10 cellular contexts compared by ENCODE assay signal in genomic region chr21:35390013-35390776, GRCh38.
DNase-seq lines count a peak whose midpoint lies in the region; ATAC-seq, FAIRE-seq and TF ChIP-seq lines count a peak whose summit lies in the region.
"Had no signal": no experiment of that assay in that cellular context is flagged by ENCODE, and none has a peak within 500 bp of the region (broad histone marks: within the 10 kb centered on the region; RNA-seq: fewer than 3 reads in every experiment).

No MANE protein-coding gene starts in this region.

- H3K36me3 Mint-ChIP-seq in astrocyte (ENCODE audit: low read depth, unreplicated experiment) = no peaks in the 10 kb centered on the region

- no peaks in the 10 kb centered on the region for H3K79me2 ChIP-seq in astrocyte (ENCODE audit: insufficient read depth, low read length)

- H3K4me1 Mint-ChIP-seq in astrocyte (ENCODE audit: low read depth, unreplicated experiment) = peaks cover 19% of the 10 kb centered on the region

- no peaks in the 10 kb centered on the region for H3K27me3 Mint-ChIP-seq in astrocyte (ENCODE audit: low read depth, unreplicated experiment)

- H3K4me3 ChIP-seq in MG63 = no peak overlapping the region
- no peak overlapping the region for H3K4me3 ChIP-seq in astrocyte (ENCODE audit: insufficient read depth, low read depth, low read length)

- H3K36me3 ChIP-seq in MG63 = no peaks in the 10 kb centered on the region
- H3K36me3 ChIP-seq in astrocyte (ENCODE audit: insufficient read depth, low read length) = no peaks in the 10 kb centered on the region

- no peaks in the 10 kb centered on the region for H3K4me1 ChIP-seq in astrocyte (ENCODE audit: insufficient read depth, low read length)

- no peak overlapping the region for H3K9ac ChIP-seq in astrocyte (ENCODE audit: low read length)

- DNase-seq in Daoy (ENCODE audit: low read depth) (peak; percentile 71), MG63 (peak; percentile 74), astrocyte (ENCODE audit: low read depth) (peak; percentile 83), kidney tubule cell (ENCODE audit: low spot score) (peak; percentile 86), NCI-H1048 (lab: John Stamatoyannopoulos, UW) (no peak), superior temporal gyrus (ENCODE audit: extremely low spot score) (no peak), pons (ENCODE audit: low spot score) (no peak)
- DNase-seq: activated CD4-positive, alpha-beta T cell treated with anti-CD3 and anti-CD28 coated beads for 4 hours; amygdala had no signal

- H3K27ac Mint-ChIP-seq in astrocyte (ENCODE audit: unreplicated experiment) = peak overlapping the region; percentile 60

- peaks cover 4% of the 10 kb centered on the region for H3K9me3 Mint-ChIP-seq in astrocyte (ENCODE audit: unreplicated experiment)

- no peak for ATAC-seq in GM18519 (IDR thresholded peaks at IDR 0.05; ENCODE audit: low FRiP score, unreplicated experiment)

- H3K4me3 Mint-ChIP-seq in astrocyte (ENCODE audit: unreplicated experiment) = no peak overlapping the region

- no peak overlapping the region for H3K27ac ChIP-seq in astrocyte (ENCODE audit: low read depth, low read length)

- peak; percentile 32 for FAIRE-seq in astrocyte (lab: Jason Lieb, UNC)

- H2AFZ ChIP-seq in astrocyte (ENCODE audit: low read depth, low read length) = no peak overlapping the region

- H4K20me1 ChIP-seq in astrocyte (ENCODE audit: insufficient read depth, low read length) = no peaks in the 10 kb centered on the region

- no peak for TF ChIP-seq CTCF in astrocyte (IDR thresholded peaks at IDR 0.05; ENCODE audit: insufficient read depth, low read depth, low read length)

- no peak overlapping the region for H3K4me2 ChIP-seq in astrocyte (ENCODE audit: low read length)

- no peaks in the 10 kb centered on the region for H3K27me3 ChIP-seq in MG63
- H3K27me3 ChIP-seq in astrocyte (ENCODE audit: insufficient read depth, low read length) = no peaks in the 10 kb centered on the region

- H3K9me3 ChIP-seq in MG63 = no peaks in the 10 kb centered on the region
- no peaks in the 10 kb centered on the region for H3K9me3 ChIP-seq in astrocyte (ENCODE audit: insufficient read depth, low read depth, low read length)

Comparison
In these comparisons a context has a peak if more than half of its experiments do, and no peak if none do; other contexts are left out.
1. DNase-seq: peak in Daoy (single experiment), MG63 (single experiment), astrocyte (single experiment) and kidney tubule cell (single experiment); none in NCI-H1048 (single experiment), superior temporal gyrus (single experiment) and pons (single experiment).